Comparison of ENCODE assay signal across 20 cellular contexts in genomic region chr22:33192156-33192555, GRCh38.
A peak's percentile ranks its signal among the peaks of the same experiment; 100 is the strongest.
DNase-seq lines count a peak whose midpoint lies in the region; ATAC-seq, FAIRE-seq and TF ChIP-seq lines count a peak whose summit lies in the region.
"Had no signal": no experiment of that assay in that cellular context is flagged by ENCODE, and none has a peak within 500 bp of the region (broad histone marks: within the 10 kb centered on the region; RNA-seq: fewer than 3 reads in every experiment).

No MANE protein-coding gene starts in this region.

- peak; percentile 52 for FAIRE-seq in GM12878 (lab: Jason Lieb, UNC)
- FAIRE-seq: A204.1, D721Med, GM12892, GM18507 had no signal

- no peaks in the 10 kb centered on the region for H3K79me2 ChIP-seq in GM12878 (ENCODE audit: control insufficient read depth, insufficient read depth, low read length)

- TF ChIP-seq RAD21 in GM12878 (IDR thresholded peaks at IDR 0.05; ENCODE audit: insufficient read depth, low read depth, low read length): no peak

- H3K27ac Mint-ChIP-seq in stimulated activated naive B cell treated with anti-CD40 and anti-IgM and Interleukin-4, amounts not matched to agents 10 μg/mL and 1 μg/mL and 100 μg/mL, for 72 hours: no peak overlapping the region
- no peak overlapping the region for H3K27ac Mint-ChIP-seq in activated naive CD4-positive, alpha-beta T cell treated with anti-CD3 and anti-CD28 coated beads, Interleukin-2, amount 50 U/mL, for 72 hours
- H3K27ac Mint-ChIP-seq: CD4-positive, alpha-beta T cell had no signal

- peaks cover 0 to 4% of the 10 kb centered on the region in 2 donors for H3K9me3 Mint-ChIP-seq in stimulated activated naive B cell treated with anti-CD40 and anti-IgM and Interleukin-4, amounts not matched to agents 10 μg/mL and 1 μg/mL and 100 μg/mL, for 72 hours
- no peaks in the 10 kb centered on the region for H3K9me3 Mint-ChIP-seq in activated naive CD4-positive, alpha-beta T cell treated with anti-CD3 and anti-CD28 coated beads, Interleukin-2, amount 50 U/mL, for 72 hours
- H3K9me3 Mint-ChIP-seq: CD4-positive, alpha-beta T cell had no signal

- H3K4me2 ChIP-seq in GM12878 (ENCODE audit: control insufficient read depth, insufficient read depth): no peak overlapping the region

- no peak overlapping the region for H2AFZ ChIP-seq in GM12878 (ENCODE audit: control insufficient read depth, low read depth, low read length)

- H3K27ac ChIP-seq in GM12878 (ENCODE audit: control insufficient read depth, insufficient read depth) (no peak overlapping the region), body of pancreas (no peak overlapping the region)
- H3K27ac ChIP-seq: C4-2B had no signal

- SMC1A ChIA-PET in GM12878 (lab: Charles Lee; ENCODE audit: uncharacterized antibody, unreplicated experiment): interaction anchor here (1.1 kb wide), 1 partner anchor 81 kb away, joined by 5 read pairs; no protein-coding TSS in a partner anchor

- H3K4me1 Mint-ChIP-seq in stimulated activated naive B cell treated with anti-CD40 and anti-IgM and Interleukin-4, amounts not matched to agents 10 μg/mL and 1 μg/mL and 100 μg/mL, for 72 hours: peaks cover 16 to 29% of the 10 kb centered on the region in 2 donors

- CTCF ChIA-PET in GM12878 (lab: Yijun Ruan, JAX): interaction anchor here (1.1 kb wide), 1 partner anchor 17 kb away, joined by 3 read pairs; no protein-coding TSS in a partner anchor

- DNase-seq in GM12865 (ENCODE audit: low read depth): peak; percentile 40
- DNase-seq in NAMALWA (ENCODE audit: low spot score): peak; percentile 76
- no peak for DNase-seq in GM12878 (ENCODE audit: low read depth, low spot score)
- no peak for DNase-seq in stimulated activated naive B cell treated with anti-CD40 and anti-IgM and Interleukin-4, amounts not matched to agents 10 μg/mL and 1 μg/mL and 100 μg/mL, for 72 hours
- no peak for DNase-seq in HAP-1 (ENCODE audit: low spot score in 2 of 2)
- no peak for DNase-seq in body of pancreas
- DNase-seq in putamen (ENCODE audit: low spot score): no peak
- no peak for DNase-seq in activated naive CD4-positive, alpha-beta T cell treated with anti-CD3 and anti-CD28 coated beads, Interleukin-2, amount 50 U/mL, for 72 hours (ENCODE audit: low spot score in 2 of 2)
- DNase-seq: ACHN; Caco-2; CD4-positive, alpha-beta T cell; GF-D8; GOT3; H7; KG1 had no signal

- WGBS in GM12878 (ENCODE audit: insufficient coverage, insufficient replicate concordance, low lambda C conversion rate, missing lambda C conversion rate): 0% methylated on average over 2 of the region's 2 CpGs
- 53 to 60% methylated on average over 2 of the region's 2 CpGs for WGBS in body of pancreas, 2 donors

- H3K27me3 Mint-ChIP-seq in stimulated activated naive B cell treated with anti-CD40 and anti-IgM and Interleukin-4, amounts not matched to agents 10 μg/mL and 1 μg/mL and 100 μg/mL, for 72 hours: no peaks in the 10 kb centered on the region

- H3K36me3 ChIP-seq in GM12878 (ENCODE audit: control insufficient read depth in 2 of 2, insufficient read depth in 2 of 2, low read length in 1 of 2) (no peaks in the 10 kb centered on the region), HAP-1 (replicated peaks) (no peaks in the 10 kb centered on the region), body of pancreas (replicated peaks in 1 of 2; ENCODE audit: insufficient read depth in 1 of 2, low read depth in 2 of 2) (no peaks in the 10 kb centered on the region)

- RAD21 ChIA-PET in GM12878 (lab: Charles Lee; ENCODE audit: unreplicated experiment): no interaction called here

- H3K27me3 ChIP-seq in GM12878 (replicated peaks in 1 of 2; ENCODE audit: control insufficient read depth in 2 of 2, insufficient read depth in 2 of 2, low read length in 1 of 2): no peaks in the 10 kb centered on the region
- H3K27me3 ChIP-seq in HAP-1 (ENCODE audit: low read depth): peaks cover 7% of the 10 kb centered on the region
- no peaks in the 10 kb centered on the region for H3K27me3 ChIP-seq in body of pancreas

- H3K9ac ChIP-seq in GM12878 (ENCODE audit: control insufficient read depth, insufficient read depth, low read length): no peak overlapping the region

- H3K4me3 ChIP-seq in GM12865 (ENCODE audit: low read depth, low read length): no peak overlapping the region
- no peak overlapping the region for H3K4me3 ChIP-seq in GM12878
- no peak overlapping the region for H3K4me3 ChIP-seq in HAP-1
- no peak overlapping the region for H3K4me3 ChIP-seq in body of pancreas

- no peaks in the 10 kb centered on the region for H4K20me1 ChIP-seq in GM12878 (ENCODE audit: control insufficient read depth, insufficient read depth)

- no peak for TF ChIP-seq CTCF in GM12865 (IDR thresholded peaks at IDR 0.05; ENCODE audit: insufficient read depth, low read depth, low read length, missing control alignments)
- TF ChIP-seq CTCF in GM12878 (IDR thresholded peaks at IDR 0.05 in 2 of 3, conservative IDR thresholded peaks at IDR 0.05 in 1 of 3; ENCODE audit: control insufficient read depth in 2 of 3, extremely low read depth in 1 of 3, insufficient read depth in 1 of 3, low read depth in 3 of 3, low read length in 3 of 3): no peak
- TF ChIP-seq CTCF in body of pancreas (IDR thresholded peaks at IDR 0.05): no peak

- no peak for TF ChIP-seq EP300 in GM12878 (IDR thresholded peaks at IDR 0.05; ENCODE audit: borderline replicate concordance in 1 of 2, control insufficient read depth in 1 of 2, low read depth in 2 of 2, low read length in 2 of 2)

- H3K9me3 ChIP-seq in GM12878 (replicated peaks; ENCODE audit: control insufficient read depth, insufficient read depth, low read length) (no peaks in the 10 kb centered on the region; the same call in 2 of the 3 replicates), HAP-1 (no peaks in the 10 kb centered on the region), body of pancreas (no peaks in the 10 kb centered on the region)
- H3K9me3 ChIP-seq: Caco-2 had no signal

- H3K4me1 ChIP-seq in GM12878 (ENCODE audit: control insufficient read depth, insufficient read depth, low read length): no peaks in the 10 kb centered on the region
- H3K4me1 ChIP-seq in HAP-1: no peaks in the 10 kb centered on the region
- H3K4me1 ChIP-seq in body of pancreas: no peaks in the 10 kb centered on the region

- in situ Hi-C loops in GM12878 (cut with MboI): no loop called here
- in situ Hi-C loops in HAP-1 (cut with MboI; ENCODE audit: low sequenced_read_pairs): no loop called here

- no TSS peak for BruUV-seq in GM12878 (replicated peaks; lab: Mats Ljungman, UMichigan)

- POLR2A ChIA-PET in GM12878 (lab: Charles Lee): no interaction called here

- H3K4me3 Mint-ChIP-seq in stimulated activated naive B cell treated with anti-CD40 and anti-IgM and Interleukin-4, amounts not matched to agents 10 μg/mL and 1 μg/mL and 100 μg/mL, for 72 hours: peak overlapping the region in 1 of 2 donors; percentile 26
- H3K4me3 Mint-ChIP-seq: CD4-positive, alpha-beta T cell had no signal

- H3K36me3 Mint-ChIP-seq in stimulated activated naive B cell treated with anti-CD40 and anti-IgM and Interleukin-4, amounts not matched to agents 10 μg/mL and 1 μg/mL and 100 μg/mL, for 72 hours: no peaks in the 10 kb centered on the region
- H3K36me3 Mint-ChIP-seq in activated naive CD4-positive, alpha-beta T cell treated with anti-CD3 and anti-CD28 coated beads, Interleukin-2, amount 50 U/mL, for 72 hours: no peaks in the 10 kb centered on the region

- ATAC-seq in GM12878: no peak
- peak; percentile 56 to 77 for ATAC-seq in stimulated activated naive B cell treated with anti-CD40 and anti-IgM and Interleukin-4, amounts not matched to agents 10 μg/mL and 1 μg/mL and 100 μg/mL, for 72 hours (replicated peaks)
- ATAC-seq in body of pancreas: no peak
- ATAC-seq in activated naive CD4-positive, alpha-beta T cell treated with anti-CD3 and anti-CD28 coated beads, Interleukin-2, amount 50 U/mL, for 72 hours: no peak

- TF ChIP-seq POLR2A in GM12878 (IDR thresholded peaks at IDR 0.05; ENCODE audit: low read depth, low read length) (no peak), body of pancreas (IDR thresholded peaks at IDR 0.05) (no peak)

- intact Hi-C loops in GM12878 (cut with micrococcal nuclease; ENCODE audit: unreplicated experiment): no loop called here
- intact Hi-C loops in body of pancreas (cut with DNase I): no loop called here

TF ChIP-seq in GM12878, 131 proteins besides CTCF, POLR2A, EP300 and RAD21:
- TF ChIP-seq HDGF (IDR thresholded peaks at IDR 0.05) (no peak), TCF3 (IDR thresholded peaks at IDR 0.05; ENCODE audit: borderline replicate concordance, insufficient read depth, low read depth, low read length) (no peak)

Comparison
In these comparisons a context has a peak if more than half of its experiments do, and no peak if none do; other contexts are left out.
1. DNase-seq: peak in GM12865 (single experiment) and NAMALWA (single experiment); none in GM12878 (single experiment), stimulated activated naive B cell treated with anti-CD40 and anti-IgM and Interleukin-4, amounts not matched to agents 10 μg/mL and 1 μg/mL and 100 μg/mL, for 72 hours (single experiment), HAP-1 (0 of 2), body of pancreas (0 of 4), putamen (single experiment) and activated naive CD4-positive, alpha-beta T cell treated with anti-CD3 and anti-CD28 coated beads, Interleukin-2, amount 50 U/mL, for 72 hours (0 of 2).
2. ATAC-seq: peak in stimulated activated naive B cell treated with anti-CD40 and anti-IgM and Interleukin-4, amounts not matched to agents 10 μg/mL and 1 μg/mL and 100 μg/mL, for 72 hours (2 of 2); none in GM12878 (single experiment), body of pancreas (single experiment) and activated naive CD4-positive, alpha-beta T cell treated with anti-CD3 and anti-CD28 coated beads, Interleukin-2, amount 50 U/mL, for 72 hours (0 of 2).